18 cellular contexts compared by ENCODE assay signal in genomic region chr9:118362123-118362522, GRCh38.
"Had no signal": no experiment of that assay in that cellular context is flagged by ENCODE, and none has a peak within 500 bp of the region (broad histone marks: within the 10 kb centered on the region; RNA-seq: fewer than 3 reads in every experiment).

No MANE protein-coding gene starts in this region.

- H3K36me3 Mint-ChIP-seq: memory B cell had no signal

- H3K27me3 Mint-ChIP-seq: activated B cell treated with CpG ODN at 0.5 μM for 24 hours; activated CD4-positive, alpha-beta T cell treated with anti-CD3 and anti-CD28 coated beads, Interleukin-2, amount 10 ng/mL, durations not matched to agents 24 days and 14 days; memory B cell; stimulated activated naive CD8-positive, alpha-beta T cell treated with anti-CD3 and anti-CD28 coated beads, Interleukin-15, Interleukin-2, amounts not matched to agents 100 ng/mL and 50 ng/mL, for 24 hours had no signal

- H3K4me1 ChIP-seq: adrenal gland had no signal

- H3K27me3 ChIP-seq: adrenal gland, brain microvascular endothelial cell, ovary had no signal

- H3K27ac ChIP-seq: adrenal gland, brain microvascular endothelial cell, ovary, thoracic aorta had no signal

- H3K27ac Mint-ChIP-seq: activated B cell treated with CpG ODN at 0.5 μM for 24 hours; activated CD4-positive, alpha-beta T cell treated with anti-CD3 and anti-CD28 coated beads, Interleukin-2, amount 10 ng/mL, durations not matched to agents 24 days and 14 days; activated T-helper 2 cell treated with anti-CD3 and anti-CD28 coated beads, Interferon-gamma antibody, Interleukin-2, Interleukin-4, amounts not matched to agents 10 μg/mL and 5 μg/mL and 100 μg/mL, durations not matched to agents 14 hours and 24 hours and 36 hours; memory B cell; stimulated activated naive CD8-positive, alpha-beta T cell treated with anti-CD3 and anti-CD28 coated beads, Interleukin-15, Interleukin-2, amounts not matched to agents 100 ng/mL and 50 ng/mL, for 24 hours had no signal

- DNase-seq: activated B cell treated with CpG ODN at 0.5 μM for 24 hours; activated CD4-positive, alpha-beta T cell treated with anti-CD3 and anti-CD28 coated beads, Interleukin-2, amount 10 ng/mL, durations not matched to agents 24 days and 14 days; activated CD8-positive, alpha-beta memory T cell treated with anti-CD3 and anti-CD28 coated beads for 24 hours; activated naive CD4-positive, alpha-beta T cell treated with anti-CD3 and anti-CD28 coated beads, Interleukin-2, amount 50 U/mL, for 16 hours; adrenal gland; brain microvascular endothelial cell; cerebellar nuclear complex; foreskin fibroblast; ovary; stimulated activated CD4-positive, alpha-beta T cell treated with anti-CD3 and anti-CD28 coated beads, Interleukin-15, amount 100 ng/mL, for 24 hours; stimulated activated CD4-positive, alpha-beta T cell treated with anti-CD3 and anti-CD28 coated beads, Interleukin-4, amount 100 ng/mL, for 24 hours; T-helper 1 cell had no signal

- H3K4me3 ChIP-seq: adrenal gland, ovary, thoracic aorta had no signal

- H3K4me3 Mint-ChIP-seq: activated B cell treated with CpG ODN at 0.5 μM for 24 hours; activated CD4-positive, alpha-beta T cell treated with anti-CD3 and anti-CD28 coated beads, Interleukin-2, amount 10 ng/mL, durations not matched to agents 24 days and 14 days; memory B cell; stimulated activated naive CD8-positive, alpha-beta T cell treated with anti-CD3 and anti-CD28 coated beads, Interleukin-15, Interleukin-2, amounts not matched to agents 100 ng/mL and 50 ng/mL, for 24 hours had no signal

- H3K9me3 ChIP-seq: adrenal gland, ovary, thoracic aorta had no signal

- H3K4me1 Mint-ChIP-seq: activated B cell treated with CpG ODN at 0.5 μM for 24 hours; activated CD4-positive, alpha-beta T cell treated with anti-CD3 and anti-CD28 coated beads, Interleukin-2, amount 10 ng/mL, durations not matched to agents 24 days and 14 days; memory B cell had no signal

- ATAC-seq: esophagus mucosa, left lobe of liver had no signal

- H3K36me3 ChIP-seq: adrenal gland, brain microvascular endothelial cell, ovary, thoracic aorta had no signal
